Comparison of ENCODE assay signal across 1 cellular context in the genomic region with DNA sequence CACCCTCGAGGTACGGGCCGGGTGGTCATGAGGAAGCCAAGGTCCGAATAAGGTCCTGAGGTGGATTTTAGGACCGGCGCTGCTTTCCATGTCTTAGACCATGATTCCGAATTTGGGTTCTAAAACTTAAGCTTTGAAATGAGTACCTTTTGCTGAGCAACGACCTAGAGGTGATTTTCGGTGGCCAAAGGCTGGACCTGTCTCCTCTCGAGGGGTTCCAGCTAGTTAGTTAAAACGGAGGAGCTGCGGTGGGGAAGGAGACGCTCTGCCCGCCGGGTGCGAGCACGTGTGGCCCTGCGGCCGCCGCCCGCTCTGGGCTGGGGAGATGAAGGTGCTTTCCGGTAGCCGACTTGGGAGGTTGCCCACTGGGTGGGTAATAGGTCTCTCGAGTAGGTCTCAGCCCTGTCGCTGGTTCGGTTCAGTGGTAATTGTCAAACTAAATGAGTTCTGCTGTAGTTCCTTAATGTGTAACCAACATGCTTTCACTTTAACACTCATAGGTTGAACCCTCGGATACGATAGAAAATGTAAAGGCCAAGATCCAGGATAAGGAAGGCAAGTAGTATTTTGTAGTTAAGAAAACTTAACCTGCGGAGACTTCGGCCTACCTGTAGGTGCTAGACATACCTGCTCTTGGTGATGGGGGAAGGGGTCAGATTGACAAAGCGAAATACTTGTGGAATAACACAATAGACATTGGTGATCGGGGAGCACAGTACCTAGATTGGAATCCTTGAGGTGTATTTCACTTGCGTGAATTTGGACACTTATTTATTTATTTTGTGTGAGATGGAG.
TF ChIP-seq lines count a peak whose summit lies in the region.

No MANE protein-coding gene starts in this region.

TF ChIP-seq in K562, 482 proteins besides CTCF, POLR2A, EP300 and RAD21 (continued from another document and continues in another):
- TF ChIP-seq PHB (CRISPR knock-in tag; IDR thresholded peaks at IDR 0.05), result no peak
- TF ChIP-seq U2AF2 (optimal IDR thresholded peaks at IDR 0.05; ENCODE audit: low read depth, low read length), result no peak
- TF ChIP-seq, protein P1, sequence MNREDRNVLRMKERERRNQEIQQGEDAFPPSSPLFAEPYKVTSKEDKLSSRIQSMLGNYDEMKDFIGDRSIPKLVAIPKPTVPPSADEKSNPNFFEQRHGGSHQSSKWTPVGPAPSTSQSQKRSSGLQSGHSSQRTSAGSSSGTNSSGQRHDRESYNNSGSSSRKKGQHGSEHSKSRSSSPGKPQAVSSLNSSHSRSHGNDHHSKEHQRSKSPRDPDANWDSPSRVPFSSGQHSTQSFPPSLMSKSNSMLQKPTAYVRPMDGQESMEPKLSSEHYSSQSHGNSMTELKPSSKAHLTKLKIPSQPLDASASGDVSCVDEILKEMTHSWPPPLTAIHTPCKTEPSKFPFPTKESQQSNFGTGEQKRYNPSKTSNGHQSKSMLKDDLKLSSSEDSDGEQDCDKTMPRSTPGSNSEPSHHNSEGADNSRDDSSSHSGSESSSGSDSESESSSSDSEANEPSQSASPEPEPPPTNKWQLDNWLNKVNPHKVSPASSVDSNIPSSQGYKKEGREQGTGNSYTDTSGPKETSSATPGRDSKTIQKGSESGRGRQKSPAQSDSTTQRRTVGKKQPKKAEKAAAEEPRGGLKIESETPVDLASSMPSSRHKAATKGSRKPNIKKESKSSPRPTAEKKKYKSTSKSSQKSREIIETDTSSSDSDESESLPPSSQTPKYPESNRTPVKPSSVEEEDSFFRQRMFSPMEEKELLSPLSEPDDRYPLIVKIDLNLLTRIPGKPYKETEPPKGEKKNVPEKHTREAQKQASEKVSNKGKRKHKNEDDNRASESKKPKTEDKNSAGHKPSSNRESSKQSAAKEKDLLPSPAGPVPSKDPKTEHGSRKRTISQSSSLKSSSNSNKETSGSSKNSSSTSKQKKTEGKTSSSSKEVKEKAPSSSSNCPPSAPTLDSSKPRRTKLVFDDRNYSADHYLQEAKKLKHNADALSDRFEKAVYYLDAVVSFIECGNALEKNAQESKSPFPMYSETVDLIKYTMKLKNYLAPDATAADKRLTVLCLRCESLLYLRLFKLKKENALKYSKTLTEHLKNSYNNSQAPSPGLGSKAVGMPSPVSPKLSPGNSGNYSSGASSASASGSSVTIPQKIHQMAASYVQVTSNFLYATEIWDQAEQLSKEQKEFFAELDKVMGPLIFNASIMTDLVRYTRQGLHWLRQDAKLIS (CRISPR knock-in tag; IDR thresholded peaks at IDR 0.05), result 0 out of 2 replicates have a peak, but pooled peaks have one; percentile 8
- TF ChIP-seq, protein P2, sequence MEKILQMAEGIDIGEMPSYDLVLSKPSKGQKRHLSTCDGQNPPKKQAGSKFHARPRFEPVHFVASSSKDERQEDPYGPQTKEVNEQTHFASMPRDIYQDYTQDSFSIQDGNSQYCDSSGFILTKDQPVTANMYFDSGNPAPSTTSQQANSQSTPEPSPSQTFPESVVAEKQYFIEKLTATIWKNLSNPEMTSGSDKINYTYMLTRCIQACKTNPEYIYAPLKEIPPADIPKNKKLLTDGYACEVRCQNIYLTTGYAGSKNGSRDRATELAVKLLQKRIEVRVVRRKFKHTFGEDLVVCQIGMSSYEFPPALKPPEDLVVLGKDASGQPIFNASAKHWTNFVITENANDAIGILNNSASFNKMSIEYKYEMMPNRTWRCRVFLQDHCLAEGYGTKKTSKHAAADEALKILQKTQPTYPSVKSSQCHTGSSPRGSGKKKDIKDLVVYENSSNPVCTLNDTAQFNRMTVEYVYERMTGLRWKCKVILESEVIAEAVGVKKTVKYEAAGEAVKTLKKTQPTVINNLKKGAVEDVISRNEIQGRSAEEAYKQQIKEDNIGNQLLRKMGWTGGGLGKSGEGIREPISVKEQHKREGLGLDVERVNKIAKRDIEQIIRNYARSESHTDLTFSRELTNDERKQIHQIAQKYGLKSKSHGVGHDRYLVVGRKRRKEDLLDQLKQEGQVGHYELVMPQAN (IDR thresholded peaks at IDR 0.05; ENCODE audit: borderline replicate concordance), result peak; percentile 56; the same call in 1 of the 2 replicates
- TF ChIP-seq, protein P3, sequence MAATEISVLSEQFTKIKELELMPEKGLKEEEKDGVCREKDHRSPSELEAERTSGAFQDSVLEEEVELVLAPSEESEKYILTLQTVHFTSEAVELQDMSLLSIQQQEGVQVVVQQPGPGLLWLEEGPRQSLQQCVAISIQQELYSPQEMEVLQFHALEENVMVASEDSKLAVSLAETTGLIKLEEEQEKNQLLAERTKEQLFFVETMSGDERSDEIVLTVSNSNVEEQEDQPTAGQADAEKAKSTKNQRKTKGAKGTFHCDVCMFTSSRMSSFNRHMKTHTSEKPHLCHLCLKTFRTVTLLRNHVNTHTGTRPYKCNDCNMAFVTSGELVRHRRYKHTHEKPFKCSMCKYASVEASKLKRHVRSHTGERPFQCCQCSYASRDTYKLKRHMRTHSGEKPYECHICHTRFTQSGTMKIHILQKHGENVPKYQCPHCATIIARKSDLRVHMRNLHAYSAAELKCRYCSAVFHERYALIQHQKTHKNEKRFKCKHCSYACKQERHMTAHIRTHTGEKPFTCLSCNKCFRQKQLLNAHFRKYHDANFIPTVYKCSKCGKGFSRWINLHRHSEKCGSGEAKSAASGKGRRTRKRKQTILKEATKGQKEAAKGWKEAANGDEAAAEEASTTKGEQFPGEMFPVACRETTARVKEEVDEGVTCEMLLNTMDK (IDR thresholded peaks at IDR 0.05; ENCODE audit: borderline replicate concordance, insufficient read depth, low read depth, low read length, poor library complexity, severe bottlenecking), result no peak
- TF ChIP-seq DPF2 (IDR thresholded peaks at IDR 0.05), result no peak
- no peak; the same call in 1 of the 2 replicates for TF ChIP-seq MBD2 (IDR thresholded peaks at IDR 0.05; ENCODE audit: borderline replicate concordance, low read depth)
- TF ChIP-seq NFRKB (IDR thresholded peaks at IDR 0.05; ENCODE audit: low read depth), result peak; percentile 27; the same call in 1 of the 2 replicates
- no peak for TF ChIP-seq DNMT1 (IDR thresholded peaks at IDR 0.05)
- TF ChIP-seq, protein P4, sequence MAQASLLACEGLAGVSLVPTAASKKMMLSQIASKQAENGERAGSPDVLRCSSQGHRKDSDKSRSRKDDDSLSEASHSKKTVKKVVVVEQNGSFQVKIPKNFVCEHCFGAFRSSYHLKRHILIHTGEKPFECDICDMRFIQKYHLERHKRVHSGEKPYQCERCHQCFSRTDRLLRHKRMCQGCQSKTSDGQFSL (CRISPR knock-in tag; IDR thresholded peaks at IDR 0.05), result no peak
- TF ChIP-seq, protein P4 (tag; IDR thresholded peaks at IDR 0.05), result no peak
- TF ChIP-seq CBFA2T2 (conservative IDR thresholded peaks at IDR 0.05), result no peak
- 0 out of 4 replicates have a peak, but pooled peaks of 1 of the 2 experiments have one; percentile 41 for TF ChIP-seq ETV6 (IDR thresholded peaks at IDR 0.05; ENCODE audit: borderline replicate concordance in 1 of 2, low read depth in 2 of 2, low read length in 1 of 2)
- no peak for TF ChIP-seq ETV6 (CRISPR knock-in tag; IDR thresholded peaks at IDR 0.05; ENCODE audit: borderline replicate concordance)
- TF ChIP-seq POLR3G (IDR thresholded peaks at IDR 0.05; ENCODE audit: extremely low read depth, insufficient read length, insufficient replicate concordance), result no peak
- TF ChIP-seq, protein P5, sequence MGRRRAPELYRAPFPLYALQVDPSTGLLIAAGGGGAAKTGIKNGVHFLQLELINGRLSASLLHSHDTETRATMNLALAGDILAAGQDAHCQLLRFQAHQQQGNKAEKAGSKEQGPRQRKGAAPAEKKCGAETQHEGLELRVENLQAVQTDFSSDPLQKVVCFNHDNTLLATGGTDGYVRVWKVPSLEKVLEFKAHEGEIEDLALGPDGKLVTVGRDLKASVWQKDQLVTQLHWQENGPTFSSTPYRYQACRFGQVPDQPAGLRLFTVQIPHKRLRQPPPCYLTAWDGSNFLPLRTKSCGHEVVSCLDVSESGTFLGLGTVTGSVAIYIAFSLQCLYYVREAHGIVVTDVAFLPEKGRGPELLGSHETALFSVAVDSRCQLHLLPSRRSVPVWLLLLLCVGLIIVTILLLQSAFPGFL (CRISPR knock-in tag; IDR thresholded peaks at IDR 0.05), result no peak
- TF ChIP-seq, protein P6, sequence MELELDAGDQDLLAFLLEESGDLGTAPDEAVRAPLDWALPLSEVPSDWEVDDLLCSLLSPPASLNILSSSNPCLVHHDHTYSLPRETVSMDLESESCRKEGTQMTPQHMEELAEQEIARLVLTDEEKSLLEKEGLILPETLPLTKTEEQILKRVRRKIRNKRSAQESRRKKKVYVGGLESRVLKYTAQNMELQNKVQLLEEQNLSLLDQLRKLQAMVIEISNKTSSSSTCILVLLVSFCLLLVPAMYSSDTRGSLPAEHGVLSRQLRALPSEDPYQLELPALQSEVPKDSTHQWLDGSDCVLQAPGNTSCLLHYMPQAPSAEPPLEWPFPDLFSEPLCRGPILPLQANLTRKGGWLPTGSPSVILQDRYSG (tag; conservative IDR thresholded peaks at IDR 0.05; ENCODE audit: low read depth), result no peak
- TF ChIP-seq RBBP5 (IDR thresholded peaks at IDR 0.05; ENCODE audit: borderline replicate concordance, insufficient read depth, low read length, poor library complexity, severe bottlenecking), result peak; percentile 73
- no peak for TF ChIP-seq BHLHE40 (IDR thresholded peaks at IDR 0.05; ENCODE audit: low read length)
- TF ChIP-seq HNRNPH1 (optimal IDR thresholded peaks at IDR 0.05; ENCODE audit: low read depth, low read length), result no peak
- TF ChIP-seq CHD1 (IDR thresholded peaks at IDR 0.05; ENCODE audit: low read length), result peak; percentile 99
- no peak for TF ChIP-seq ZNF347 (CRISPR knock-in tag; IDR thresholded peaks at IDR 0.05; ENCODE audit: low read depth)
- 0 out of 2 replicates have a peak, but pooled peaks have one; percentile 30 for TF ChIP-seq NR2C2 (CRISPR knock-in tag; IDR thresholded peaks at IDR 0.05)
- TF ChIP-seq NR2C2 (tag; IDR thresholded peaks at IDR 0.05), result no peak
- TF ChIP-seq IRF2 (CRISPR knock-in tag; IDR thresholded peaks at IDR 0.05), result no peak
- TF ChIP-seq, protein P7, sequence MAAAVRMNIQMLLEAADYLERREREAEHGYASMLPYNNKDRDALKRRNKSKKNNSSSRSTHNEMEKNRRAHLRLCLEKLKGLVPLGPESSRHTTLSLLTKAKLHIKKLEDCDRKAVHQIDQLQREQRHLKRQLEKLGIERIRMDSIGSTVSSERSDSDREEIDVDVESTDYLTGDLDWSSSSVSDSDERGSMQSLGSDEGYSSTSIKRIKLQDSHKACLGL (CRISPR knock-in tag; IDR thresholded peaks at IDR 0.05; ENCODE audit: borderline replicate concordance, poor library complexity, severe bottlenecking), result peak; percentile 47
- TF ChIP-seq, protein P8, sequence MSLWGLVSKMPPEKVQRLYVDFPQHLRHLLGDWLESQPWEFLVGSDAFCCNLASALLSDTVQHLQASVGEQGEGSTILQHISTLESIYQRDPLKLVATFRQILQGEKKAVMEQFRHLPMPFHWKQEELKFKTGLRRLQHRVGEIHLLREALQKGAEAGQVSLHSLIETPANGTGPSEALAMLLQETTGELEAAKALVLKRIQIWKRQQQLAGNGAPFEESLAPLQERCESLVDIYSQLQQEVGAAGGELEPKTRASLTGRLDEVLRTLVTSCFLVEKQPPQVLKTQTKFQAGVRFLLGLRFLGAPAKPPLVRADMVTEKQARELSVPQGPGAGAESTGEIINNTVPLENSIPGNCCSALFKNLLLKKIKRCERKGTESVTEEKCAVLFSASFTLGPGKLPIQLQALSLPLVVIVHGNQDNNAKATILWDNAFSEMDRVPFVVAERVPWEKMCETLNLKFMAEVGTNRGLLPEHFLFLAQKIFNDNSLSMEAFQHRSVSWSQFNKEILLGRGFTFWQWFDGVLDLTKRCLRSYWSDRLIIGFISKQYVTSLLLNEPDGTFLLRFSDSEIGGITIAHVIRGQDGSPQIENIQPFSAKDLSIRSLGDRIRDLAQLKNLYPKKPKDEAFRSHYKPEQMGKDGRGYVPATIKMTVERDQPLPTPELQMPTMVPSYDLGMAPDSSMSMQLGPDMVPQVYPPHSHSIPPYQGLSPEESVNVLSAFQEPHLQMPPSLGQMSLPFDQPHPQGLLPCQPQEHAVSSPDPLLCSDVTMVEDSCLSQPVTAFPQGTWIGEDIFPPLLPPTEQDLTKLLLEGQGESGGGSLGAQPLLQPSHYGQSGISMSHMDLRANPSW (CRISPR knock-in tag; IDR thresholded peaks at IDR 0.05), result peak; percentile 44; the same call in 1 of the 2 replicates
- TF ChIP-seq, protein P9, sequence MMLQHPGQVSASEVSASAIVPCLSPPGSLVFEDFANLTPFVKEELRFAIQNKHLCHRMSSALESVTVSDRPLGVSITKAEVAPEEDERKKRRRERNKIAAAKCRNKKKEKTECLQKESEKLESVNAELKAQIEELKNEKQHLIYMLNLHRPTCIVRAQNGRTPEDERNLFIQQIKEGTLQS (IDR thresholded peaks at IDR 0.05), result no peak
- TF ChIP-seq, protein P9 (CRISPR knock-in tag; conservative IDR thresholded peaks at IDR 0.05), result peak; percentile 12; the same call in 1 of the 2 replicates
- 0 out of 4 replicates have a peak, but pooled peaks of 1 of the 2 experiments have one; percentile 18 for TF ChIP-seq HDAC1 (IDR thresholded peaks at IDR 0.05)
- TF ChIP-seq XRCC3 (IDR thresholded peaks at IDR 0.05), result no peak
- no peak for TF ChIP-seq NUFIP1 (IDR thresholded peaks at IDR 0.05; ENCODE audit: partially characterized antibody)
- TF ChIP-seq RBFOX2 (IDR thresholded peaks at IDR 0.05; ENCODE audit: low read depth, low read length), result peak; percentile 87
- TF ChIP-seq NR1H2 (CRISPR knock-in tag; IDR thresholded peaks at IDR 0.05), result peak; percentile 60; the same call in 1 of the 2 replicates
- TF ChIP-seq, protein P10, sequence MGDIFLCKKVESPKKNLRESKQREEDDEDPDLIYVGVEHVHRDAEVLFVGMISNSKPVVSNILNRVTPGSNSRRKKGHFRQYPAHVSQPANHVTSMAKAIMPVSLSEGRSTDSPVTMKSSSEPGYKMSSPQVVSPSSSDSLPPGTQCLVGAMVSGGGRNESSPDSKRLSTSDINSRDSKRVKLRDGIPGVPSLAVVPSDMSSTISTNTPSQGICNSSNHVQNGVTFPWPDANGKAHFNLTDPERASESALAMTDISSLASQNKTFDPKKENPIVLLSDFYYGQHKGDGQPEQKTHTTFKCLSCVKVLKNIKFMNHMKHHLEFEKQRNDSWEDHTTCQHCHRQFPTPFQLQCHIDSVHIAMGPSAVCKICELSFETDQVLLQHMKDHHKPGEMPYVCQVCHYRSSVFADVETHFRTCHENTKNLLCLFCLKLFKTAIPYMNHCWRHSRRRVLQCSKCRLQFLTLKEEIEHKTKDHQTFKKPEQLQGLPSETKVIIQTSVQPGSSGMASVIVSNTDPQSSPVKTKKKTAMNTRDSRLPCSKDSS (IDR thresholded peaks at IDR 0.05; ENCODE audit: low read depth, partially characterized antibody), result no peak
- TF ChIP-seq LARP7 (IDR thresholded peaks at IDR 0.05), result no peak
- no peak for TF ChIP-seq KDM2B (CRISPR knock-in tag; IDR thresholded peaks at IDR 0.05)
- TF ChIP-seq L3MBTL2 (IDR thresholded peaks at IDR 0.05), result peak; percentile 45; the same call in 1 of the 2 replicates
- TF ChIP-seq ZNF830 (CRISPR knock-in tag; IDR thresholded peaks at IDR 0.05), result no peak
